8 cellular contexts compared by ENCODE assay signal in the genomic region with DNA sequence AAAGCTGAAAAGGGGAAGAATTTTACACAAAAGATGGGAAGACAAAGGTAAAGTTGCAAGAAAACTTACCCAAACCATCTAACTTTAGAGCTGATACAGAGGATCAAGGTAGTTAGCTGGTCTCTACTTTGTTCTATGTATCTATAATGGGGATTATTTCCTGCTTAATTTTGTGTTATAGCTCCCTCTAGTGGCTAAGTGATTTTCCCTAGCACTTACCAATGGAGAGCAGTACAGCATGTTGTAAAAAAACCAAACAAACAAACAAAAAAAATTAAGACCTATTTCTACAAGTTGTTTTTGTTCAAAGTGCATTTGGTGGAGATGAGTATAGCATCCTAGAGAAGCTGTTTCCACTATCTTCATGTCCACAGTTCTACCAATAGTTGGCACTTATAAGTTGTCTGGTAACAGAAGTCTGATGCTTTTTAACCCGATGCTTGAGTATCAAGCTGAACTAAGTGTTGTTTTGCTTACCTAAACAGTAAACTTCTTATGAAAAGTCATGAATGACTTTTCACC. TPM values are rescaled to one million over a fixed set of nuclear protein-coding genes. Genes with fewer than 3 reads are reported as not detected.
DNase-seq lines count a peak whose midpoint lies in the region; ATAC-seq, FAIRE-seq and TF ChIP-seq lines count a peak whose summit lies in the region.

No MANE protein-coding gene starts in this region.

- H3K4me3 ChIP-seq in OCI-LY7 (ENCODE audit: low read depth, low read length, poor library complexity, severe bottlenecking), result no peak overlapping the region
- H3K4me3 ChIP-seq in bronchial epithelial cell (ENCODE audit: low read depth, low read length), result no peak overlapping the region

- H4K20me1 ChIP-seq in OCI-LY7 (ENCODE audit: insufficient read depth, low read length), result peaks cover 77% of the 10 kb centered on the region

- peaks cover 60% of the 10 kb centered on the region for H3K79me2 ChIP-seq in OCI-LY7 (ENCODE audit: insufficient read depth, low read depth, low read length)

- H3K36me3 ChIP-seq in OCI-LY7 (ENCODE audit: insufficient read depth, low read length), result peaks cover 82% of the 10 kb centered on the region
- peaks cover 8% of the 10 kb centered on the region for H3K36me3 ChIP-seq in bronchial epithelial cell (ENCODE audit: control insufficient read depth, insufficient read depth, low read length)

- H3K9me2 ChIP-seq in OCI-LY7 (ENCODE audit: insufficient read depth, low read length), result no peaks in the 10 kb centered on the region

- peaks cover 71% of the 10 kb centered on the region for H3K4me1 Mint-ChIP-seq in activated T-cell treated with anti-CD3 and anti-CD28 coated beads, Interleukin-2, amount 50 U/mL, for 4 hours (ENCODE audit: low read depth)
- peaks cover 43% of the 10 kb centered on the region for H3K4me1 Mint-ChIP-seq in type B pancreatic cell (ENCODE audit: unreplicated experiment)

- ATAC-seq in activated T-cell treated with anti-CD3 and anti-CD28 coated beads, Interleukin-2, amount 50 U/mL, for 4 hours, result peak; percentile 57 to 65
- ATAC-seq in GM19328 (IDR thresholded peaks at IDR 0.05; ENCODE audit: unreplicated experiment), result no peak

- no TSS peak for BruUV-seq in OCI-LY7 (replicated peaks; lab: Mats Ljungman, UMichigan)

- DNase-seq in activated T-cell treated with anti-CD3 and anti-CD28 coated beads, Interleukin-2, amount 50 U/mL, for 4 hours, result no peak
- no peak for DNase-seq in activated T-cell treated with anti-CD3 and anti-CD28 coated beads, Interleukin-2, amount 50 U/mL, for 48 hours
- DNase-seq in KG1 (lab: John Stamatoyannopoulos, UW), result peak; percentile 66
- peak; percentile 80 for DNase-seq in OCI-LY7 (ENCODE audit: low spot score)
- peak; percentile 74 for DNase-seq in bronchial epithelial cell (ENCODE audit: low read depth)
- peak; percentile 86 for DNase-seq in left kidney (ENCODE audit: low read depth, low spot score)
- DNase-seq in type B pancreatic cell (ENCODE audit: extremely low spot score, unreplicated experiment), result no peak

- POLR2A ChIA-PET in OCI-LY7 (lab: Charles Lee), result interaction anchor here (0.6 to 3.7 kb wide), 3 partner anchors 14 to 141 kb away, joined by 3 to 10 read pairs (median 5); no protein-coding TSS in a partner anchor

- peaks cover 25% of the 10 kb centered on the region for H3K36me3 Mint-ChIP-seq in activated T-cell treated with anti-CD3 and anti-CD28 coated beads, Interleukin-2, amount 50 U/mL, for 4 hours (ENCODE audit: insufficient read depth)
- peaks cover 24% of the 10 kb centered on the region for H3K36me3 Mint-ChIP-seq in type B pancreatic cell

- CTCF ChIA-PET in OCI-LY7 (lab: Charles Lee; ENCODE audit: unreplicated experiment), result interaction anchor here (0.7 to 1.5 kb wide), 4 partner anchors 11 to 141 kb away, joined by 3 to 6 read pairs (median 4); no protein-coding TSS in a partner anchor

- no peak for FAIRE-seq in bronchial epithelial cell (lab: Jason Lieb, UNC)

- peak overlapping the region; percentile 41 for H3K27ac ChIP-seq in OCI-LY7 (ENCODE audit: low read depth, low read length, poor library complexity, severe bottlenecking)

- H3K4me3 Mint-ChIP-seq in activated T-cell treated with anti-CD3 and anti-CD28 coated beads, Interleukin-2, amount 50 U/mL, for 4 hours, result no peak overlapping the region
- H3K4me3 Mint-ChIP-seq in type B pancreatic cell, result no peak overlapping the region

- peak overlapping the region; percentile 83; the same call in 1 of the 2 replicates for H3K4me2 ChIP-seq in OCI-LY7 (ENCODE audit: low read length)

- TF ChIP-seq CTCF in OCI-LY7 (conservative IDR thresholded peaks at IDR 0.05; ENCODE audit: low read length) (peak; percentile 99), bronchial epithelial cell (IDR thresholded peaks at IDR 0.05; ENCODE audit: insufficient read depth, low read length, severe bottlenecking) (peak; percentile 56), type B pancreatic cell (conservative IDR thresholded peaks at IDR 0.05) (peak; percentile 96)

- H2AFZ ChIP-seq in OCI-LY7 (ENCODE audit: low read length), result no peak overlapping the region

- no peaks in the 10 kb centered on the region for H3K9me3 ChIP-seq in OCI-LY7 (ENCODE audit: low read length)

- H3K4me1 ChIP-seq in OCI-LY7 (ENCODE audit: insufficient read depth, low read length, poor library complexity, severe bottlenecking), result peaks cover 63% of the 10 kb centered on the region

- H3K27me3 Mint-ChIP-seq in activated T-cell treated with anti-CD3 and anti-CD28 coated beads, Interleukin-2, amount 50 U/mL, for 4 hours (ENCODE audit: low read depth), result no peaks in the 10 kb centered on the region
- no peaks in the 10 kb centered on the region for H3K27me3 Mint-ChIP-seq in type B pancreatic cell

- intact Hi-C loops in OCI-LY7 (cut with micrococcal nuclease; ENCODE audit: unreplicated experiment), result loop anchor here (10.0 kb wide), 1 partner anchor 445 kb away; no protein-coding TSS in a partner anchor

- H3K27me3 ChIP-seq in bronchial epithelial cell (ENCODE audit: control insufficient read depth, insufficient read depth, low read length), result no peaks in the 10 kb centered on the region

- H3K27ac Mint-ChIP-seq in type B pancreatic cell, result peak overlapping the region; percentile 63

- H3K9me3 Mint-ChIP-seq in activated T-cell treated with anti-CD3 and anti-CD28 coated beads, Interleukin-2, amount 50 U/mL, for 4 hours, result no peaks in the 10 kb centered on the region
- H3K9me3 Mint-ChIP-seq in type B pancreatic cell, result no peaks in the 10 kb centered on the region

RNA-seq across cellular contexts. Expression of a gene that starts 7.5 kb away (rescaled TPM):
- total RNA-seq in activated T-cell treated with anti-CD3 and anti-CD28 coated beads, Interleukin-2, amount 50 U/mL, for 4 hours, result 100 to 1,000 TPM; 588 to 666 (median 647) TPM
- total RNA-seq in OCI-LY7 (2014; rRNA removed; shearing (Covaris generic)), result 582 and 677 TPM in 2 replicates
- total RNA-seq in OCI-LY7 (2022), result 515 and 531 TPM in 2 replicates
- 239 and 392 TPM in 2 replicates for total RNA-seq in bronchial epithelial cell
- total RNA-seq in type B pancreatic cell (ENCODE audit: low replicate concordance), result 200 and 306 TPM in 2 replicates

RNA-seq across cellular contexts. Expression of a gene that starts 11.5 kb away (rescaled TPM):
- 10 to 100 TPM; 23.8 to 25.1 (median 24.1) TPM for total RNA-seq in activated T-cell treated with anti-CD3 and anti-CD28 coated beads, Interleukin-2, amount 50 U/mL, for 4 hours
- total RNA-seq in OCI-LY7 (2014; rRNA removed; shearing (Covaris generic)), result 19.0 and 22.6 TPM in 2 replicates
- total RNA-seq in OCI-LY7 (2022) (35.4 and 36.4 TPM in 2 replicates), bronchial epithelial cell (17.3 and 23.2 TPM in 2 replicates), type B pancreatic cell (ENCODE audit: low replicate concordance) (53.3 and 73.2 TPM in 2 replicates)

RNA-seq across cellular contexts. Expression of a gene that starts 44.3 kb away (rescaled TPM):
- total RNA-seq in activated T-cell treated with anti-CD3 and anti-CD28 coated beads, Interleukin-2, amount 50 U/mL, for 4 hours, result under 1 TPM; 0.41 to 0.63 (median 0.58) TPM
- not detected in 2 replicates for total RNA-seq in OCI-LY7 (2014; rRNA removed; shearing (Covaris generic))
- total RNA-seq in OCI-LY7 (2022), result 0.13 and 0.74 TPM in 2 replicates
- 3.4 and 6.9 TPM in 2 replicates for total RNA-seq in bronchial epithelial cell
- 29.8 and 31.3 TPM in 2 replicates for total RNA-seq in type B pancreatic cell (ENCODE audit: low replicate concordance)

Comparison
In these comparisons a context has a peak if more than half of its experiments do, and no peak if none do; other contexts are left out.
1. DNase-seq: peak in KG1 (single experiment), OCI-LY7 (single experiment), bronchial epithelial cell (single experiment) and left kidney (single experiment); none in activated T-cell treated with anti-CD3 and anti-CD28 coated beads, Interleukin-2, amount 50 U/mL, for 4 hours (single experiment), activated T-cell treated with anti-CD3 and anti-CD28 coated beads, Interleukin-2, amount 50 U/mL, for 48 hours (0 of 2) and type B pancreatic cell (single experiment).
2. Peak in every context shown above with its lines, with median percentiles within 50 percentile points of each other: CTCF ChIP-seq.